In genomic region chr14:56119221-56119967, GRCh38 we compare ENCODE assay signal across 8 cellular contexts. TPM values are rescaled to one million over a fixed set of nuclear protein-coding genes. Genes with fewer than 3 reads are reported as not detected.
DNase-seq lines count a peak whose midpoint lies in the region; ATAC-seq and TF ChIP-seq lines count a peak whose summit lies in the region.

No MANE protein-coding gene starts in this region.

- H3K36me3 ChIP-seq in A673 (ENCODE audit: insufficient read depth, low read length, poor library complexity, severe bottlenecking) (no peaks in the 10 kb centered on the region), liver (ENCODE audit: control insufficient read depth in 4 of 4, insufficient read depth in 3 of 4, low read depth in 1 of 4, low read length in 3 of 4) (no peaks in the 10 kb centered on the region)

- 2% methylated on average over 49 of the region's 49 CpGs for WGBS in liver

- H3K27me3 Mint-ChIP-seq in activated B cell treated with CpG ODN at 0.5 μM for 24 hours: peaks cover 2% of the 10 kb centered on the region
- peaks cover 15% of the 10 kb centered on the region for H3K27me3 Mint-ChIP-seq in stimulated activated memory B cell treated with anti-CD40 and anti-IgM and Interleukin-4, amounts not matched to agents 10 μg/mL and 1 μg/mL and 100 μg/mL, for 72 hours

- H3K36me3 Mint-ChIP-seq in activated B cell treated with CpG ODN at 0.5 μM for 24 hours (ENCODE audit: low read depth): peaks cover 3% of the 10 kb centered on the region
- no peaks in the 10 kb centered on the region for H3K36me3 Mint-ChIP-seq in stimulated activated memory B cell treated with anti-CD40 and anti-IgM and Interleukin-4, amounts not matched to agents 10 μg/mL and 1 μg/mL and 100 μg/mL, for 72 hours

- peak overlapping the region; percentile 73 for H3K27ac Mint-ChIP-seq in activated B cell treated with CpG ODN at 0.5 μM for 24 hours
- H3K27ac Mint-ChIP-seq in stimulated activated memory B cell treated with anti-CD40 and anti-IgM and Interleukin-4, amounts not matched to agents 10 μg/mL and 1 μg/mL and 100 μg/mL, for 72 hours: no peak overlapping the region

- peak overlapping the region; percentile 84 for H3K4me3 Mint-ChIP-seq in activated B cell treated with CpG ODN at 0.5 μM for 24 hours
- H3K4me3 Mint-ChIP-seq in stimulated activated memory B cell treated with anti-CD40 and anti-IgM and Interleukin-4, amounts not matched to agents 10 μg/mL and 1 μg/mL and 100 μg/mL, for 72 hours: peak overlapping the region; percentile 76

- TF ChIP-seq RAD21 in liver (IDR thresholded peaks at IDR 0.05): peak in 1 of 2 donors; percentile 6

- H3K4me3 ChIP-seq in A673 (ENCODE audit: low read depth, low read length, poor library complexity, severe bottlenecking) (peak overlapping the region; percentile 86), liver (ENCODE audit: low read depth in 1 of 3, low read length in 3 of 3) (peak overlapping the region; percentile 63 to 95 (median 73))

- H3K27ac ChIP-seq in A673 (ENCODE audit: low read depth, low read length, poor library complexity, severe bottlenecking) (no peak overlapping the region), liver (ENCODE audit: low read depth in 1 of 2, low read length in 2 of 2) (peak overlapping the region; percentile 66 to 83)

- H3K9me3 Mint-ChIP-seq in activated B cell treated with CpG ODN at 0.5 μM for 24 hours: no peaks in the 10 kb centered on the region
- no peaks in the 10 kb centered on the region for H3K9me3 Mint-ChIP-seq in stimulated activated memory B cell treated with anti-CD40 and anti-IgM and Interleukin-4, amounts not matched to agents 10 μg/mL and 1 μg/mL and 100 μg/mL, for 72 hours

- CTCF ChIA-PET in A673 (lab: Charles Lee): interaction anchor here (0.6 kb wide), 1 partner anchor 540 kb away, joined by 11 read pairs; no protein-coding TSS in a partner anchor
- CTCF ChIA-PET in activated B cell treated with CpG ODN at 0.5 μM for 24 hours (lab: Charles Lee): no interaction called here

- ATAC-seq in GM18511 (IDR thresholded peaks at IDR 0.05; ENCODE audit: unreplicated experiment) (peak; percentile 25), activated B cell treated with CpG ODN at 0.5 μM for 24 hours (ENCODE audit: low read depth) (peak; percentile 9), GM19035 (IDR thresholded peaks at IDR 0.05; ENCODE audit: unreplicated experiment) (no peak)
- peak; percentile 32 for ATAC-seq in stimulated activated memory B cell treated with anti-CD40 and anti-IgM and Interleukin-4, amounts not matched to agents 10 μg/mL and 1 μg/mL and 100 μg/mL, for 72 hours

- DNase-seq in A673 (ENCODE audit: low spot score) (peak; percentile 25), M059J (ENCODE audit: low read depth) (peak; percentile 55), activated B cell treated with CpG ODN at 0.5 μM for 24 hours (peak; percentile 48), dermis blood vessel endothelial cell (peak; percentile 47)

- intact Hi-C loops in A673 (cut with micrococcal nuclease; ENCODE audit: unreplicated experiment) (loop anchor here (5.0 to 10.0 kb wide), 2 partner anchors 225 to 402 kb away; no protein-coding TSS in a partner anchor), activated B cell treated with CpG ODN at 0.5 μM for 24 hours (cut with micrococcal nuclease) (loop anchor here (1.0 to 5.0 kb wide), 7 partner anchors 8 to 1677 kb away; partner anchors contain the start of genes AP5M1, CNIH1, EXOC5 and FBXO34)

- TF ChIP-seq CTCF in A673 (conservative IDR thresholded peaks at IDR 0.05; ENCODE audit: low read depth, low read length) (no peak), activated B cell treated with CpG ODN at 0.5 μM for 24 hours (IDR thresholded peaks at IDR 0.05) (no peak), liver (IDR thresholded peaks at IDR 0.05; ENCODE audit: low read depth, low read length, missing input control) (no peak)

- peaks cover 27% of the 10 kb centered on the region for H3K27me3 ChIP-seq in A673 (replicated peaks; ENCODE audit: insufficient read depth, low read depth, low read length, poor library complexity)
- H3K27me3 ChIP-seq in liver (ENCODE audit: control insufficient read depth in 4 of 4, insufficient read depth in 4 of 4, low read length in 3 of 4): no peaks in the 10 kb centered on the region

- H3K9ac ChIP-seq in liver (ENCODE audit: low read depth in 1 of 2, low read length in 2 of 2): peak overlapping the region; percentile 8 to 67

- POLR2A ChIA-PET in A673 (lab: Charles Lee; ENCODE audit: low non-redundant PET) (no interaction called here), activated B cell treated with CpG ODN at 0.5 μM for 24 hours (lab: Charles Lee) (interaction anchor here (0.7 to 1.3 kb wide), 4 partner anchors 12 to 461 kb away, joined by 3 to 5 read pairs (median 3); no protein-coding TSS in a partner anchor)

- H3K4me1 Mint-ChIP-seq in activated B cell treated with CpG ODN at 0.5 μM for 24 hours: peaks cover 53% of the 10 kb centered on the region
- peaks cover 27% of the 10 kb centered on the region for H3K4me1 Mint-ChIP-seq in stimulated activated memory B cell treated with anti-CD40 and anti-IgM and Interleukin-4, amounts not matched to agents 10 μg/mL and 1 μg/mL and 100 μg/mL, for 72 hours

- no TSS peak for BruUV-seq in A673 (replicated peaks; lab: Mats Ljungman, UMichigan)

- peaks cover 12% of the 10 kb centered on the region for H3K4me1 ChIP-seq in A673 (ENCODE audit: insufficient read depth, low read length, poor library complexity, severe bottlenecking)
- H3K4me1 ChIP-seq in liver (ENCODE audit: control insufficient read depth in 4 of 4, insufficient read depth in 4 of 4, low read length in 3 of 4): peaks cover 0 to 20% (median 15%) of the 10 kb centered on the region in 4 donors

- H3K9me3 ChIP-seq in A673 (ENCODE audit: low read depth, low read length, poor library complexity, severe bottlenecking): no peaks in the 10 kb centered on the region
- H3K9me3 ChIP-seq in liver (ENCODE audit: control insufficient read depth in 4 of 4, low read length in 3 of 4): no peaks in the 10 kb centered on the region

TF ChIP-seq in liver, 16 proteins besides CTCF, POLR2A, EP300 and RAD21:
- TF ChIP-seq REST (IDR thresholded peaks at IDR 0.05): no peak
- no peak for TF ChIP-seq MAX (IDR thresholded peaks at IDR 0.05)
- no peak for TF ChIP-seq EGR1 (IDR thresholded peaks at IDR 0.05; ENCODE audit: low read depth in 2 of 2)
- TF ChIP-seq NR2F2 (IDR thresholded peaks at IDR 0.05): no peak
TF ChIP-seq in liver: peak in this region for 0.

RNA-seq across cellular contexts. Expression of gene PELI2, which starts 1.2 kb away (rescaled TPM):
- total RNA-seq in A673 (2021) (5.5 and 8.1 TPM in 2 replicates), activated B cell treated with CpG ODN at 0.5 μM for 24 hours (5.5 and 6.1 TPM in 2 replicates), dermis blood vessel endothelial cell (12.4 and 25.5 TPM in 2 replicates), liver (1 to 10 TPM; 1.6 to 2.9 TPM)
- total RNA-seq in M059J (2014; rRNA removed; shearing (Covaris generic)): 2.6 and 3.0 TPM in 2 replicates
- polyA plus RNA-seq in liver: under 1 TPM; 0.68 to 0.74 TPM
